15 cellular contexts compared by ENCODE assay signal in the genomic region with DNA sequence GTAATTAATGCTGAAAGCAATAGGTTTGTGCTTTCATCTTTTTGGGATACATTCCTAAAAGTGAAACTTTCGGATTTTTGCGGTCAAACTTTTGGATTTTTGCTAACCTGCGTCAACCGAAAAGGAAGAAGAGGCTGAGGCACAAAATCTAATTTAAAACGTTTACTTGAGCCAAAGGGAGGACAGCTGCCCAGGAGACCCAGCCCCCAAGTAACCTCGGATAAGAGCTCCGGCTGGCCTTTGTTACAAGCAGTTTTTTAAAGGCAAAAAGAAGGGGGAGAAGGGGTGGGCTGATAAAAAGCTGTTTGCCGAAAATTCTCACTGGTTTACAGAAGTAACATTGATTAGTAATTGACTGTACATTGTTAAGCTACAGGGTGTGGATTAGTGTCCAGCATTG. TPM values are rescaled to one million over a fixed set of nuclear protein-coding genes. Genes with fewer than 3 reads are reported as not detected.
A peak's percentile ranks its signal among the peaks of the same experiment; 100 is the strongest.
DNase-seq lines count a peak whose midpoint lies in the region; ATAC-seq and TF ChIP-seq lines count a peak whose summit lies in the region.
"Had no signal": no experiment of that assay in that cellular context is flagged by ENCODE, and none has a peak within 500 bp of the region (broad histone marks: within the 10 kb centered on the region; RNA-seq: fewer than 3 reads in every experiment).

No MANE protein-coding gene starts in this region.

- H2AFZ ChIP-seq in IMR-90 (replicated peaks; ENCODE audit: low read length, poor library complexity) = peak overlapping the region; percentile 74

- H3K23ac ChIP-seq in IMR-90 (ENCODE audit: low read depth, low read length) = peak overlapping the region; percentile 87; the same call in 1 of the 2 replicates

- H3K4me2 ChIP-seq in IMR-90 (ENCODE audit: low read depth, low read length) = peak overlapping the region; percentile 89

- TF ChIP-seq CTCF in IMR-90 (conservative IDR thresholded peaks at IDR 0.05; ENCODE audit: low read depth, low read length) (no peak), colonic mucosa (IDR thresholded peaks at IDR 0.05) (no peak)

- no peak; the same call in 1 of the 2 replicates for ATAC-seq in IMR-90 (ENCODE audit: low read depth)
- ATAC-seq in GM18907 (IDR thresholded peaks at IDR 0.05; ENCODE audit: unreplicated experiment) = no peak
- ATAC-seq: body of pancreas had no signal

- POLR2A ChIA-PET in IMR-90 (lab: Charles Lee; ENCODE audit: unreplicated experiment) = interaction anchor here (1.0 kb wide), 1 partner anchor 16 kb away, joined by 3 read pairs; no protein-coding TSS in a partner anchor

- H3K36me3 ChIP-seq in IMR-90 (ENCODE audit: control insufficient read depth, insufficient read depth, low read length) (no peaks in the 10 kb centered on the region), colonic mucosa (no peaks in the 10 kb centered on the region), mucosa of rectum (ENCODE audit: control insufficient read depth in 2 of 2, insufficient read depth in 2 of 2, low read length in 2 of 2) (no peaks in the 10 kb centered on the region)
- H3K36me3 ChIP-seq: left ventricle myocardium inferior, neutrophil had no signal

- dilution Hi-C loops in IMR-90 (cut with HindIII; ENCODE audit: low sequenced_read_pairs, unreplicated experiment) = no loop called here

- peak overlapping the region; percentile 94; the same call in 2 of the 3 replicates for H2BK15ac ChIP-seq in IMR-90 (ENCODE audit: low read depth, low read length)

- H3K27me3 ChIP-seq in IMR-90 (ENCODE audit: control insufficient read depth, insufficient read depth, low read length) (peaks cover 3% of the 10 kb centered on the region), colonic mucosa (no peaks in the 10 kb centered on the region), mucosa of rectum (ENCODE audit: control insufficient read depth in 2 of 2, insufficient read depth in 2 of 2, low read length in 2 of 2) (peaks cover 3 to 4% of the 10 kb centered on the region in 2 donors)
- H3K27me3 ChIP-seq: body of pancreas, neutrophil had no signal

- no peak overlapping the region; the same call in 1 of the 2 replicates for H3K9ac ChIP-seq in IMR-90 (ENCODE audit: low read depth, low read length)
- H3K9ac ChIP-seq in colonic mucosa (ENCODE audit: low read depth in 2 of 2, low read length in 2 of 2) = peak overlapping the region in 1 of 2 donors; percentile 67
- H3K9ac ChIP-seq in mucosa of rectum (ENCODE audit: low read depth in 1 of 2, low read length in 2 of 2) = peak overlapping the region in 1 of 2 donors; percentile 8

- H3K18ac ChIP-seq in IMR-90 (ENCODE audit: low read depth, low read length) = peak overlapping the region; percentile 91

- 0 out of 2 replicates have a peak overlapping the region, but pooled peaks have one; percentile 4 for H3K56ac ChIP-seq in IMR-90 (ENCODE audit: extremely low read depth, insufficient read depth, low read length)

- DNase-seq in A172 (ENCODE audit: low spot score) (peak; percentile 32), IMR-90 (peak; percentile 16), colonic mucosa (no peak), ureter (ENCODE audit: low spot score) (no peak), kidney glomerular epithelial cell (lab: John Stamatoyannopoulos, UW) (no peak)
- no peak for DNase-seq in activated T-cell treated with anti-CD3 and anti-CD28 coated beads, Interleukin-2, amount 50 U/mL, for 48 hours
- DNase-seq: activated CD4-positive, alpha-beta memory T cell treated with anti-CD3 and anti-CD28 coated beads for 36 hours; activated effector memory CD4-positive, alpha-beta T cell treated with Interleukin-2 at 50 U/mL for 16 hours; body of pancreas; left ventricle myocardium inferior; NCI-H2081; NK-92 treated with Interleukin-12 subunit alpha and Interleukin-12 subunit beta, amount 100 ng/mL, for 24 hours had no signal

- H2BK5ac ChIP-seq in IMR-90 (ENCODE audit: low read depth, low read length, poor library complexity, severe bottlenecking) = peak overlapping the region; percentile 75

- H2AK9ac ChIP-seq in IMR-90 (replicated peaks; ENCODE audit: low read depth, low read length, poor library complexity) = no peak overlapping the region

- H3K4me1 ChIP-seq in IMR-90 (ENCODE audit: control insufficient read depth, insufficient read depth, low read length) = no peaks in the 10 kb centered on the region; the same call in 1 of the 2 replicates
- no peaks in the 10 kb centered on the region for H3K4me1 ChIP-seq in colonic mucosa
- H3K4me1 ChIP-seq in mucosa of rectum (ENCODE audit: control insufficient read depth in 2 of 2, insufficient read depth in 2 of 2, low read length in 2 of 2) = peaks cover 5 to 14% of the 10 kb centered on the region in 2 donors
- H3K4me1 ChIP-seq: body of pancreas, left ventricle myocardium inferior had no signal

- H4K8ac ChIP-seq in IMR-90 (ENCODE audit: low read depth in 2 of 2, low read length in 2 of 2) = peak overlapping the region; percentile 18 to 42; a peak in 3 of 4 replicates

- 5% methylated on average over 7 of the region's 8 CpGs; no CpG with 5 or more reads in 1 of the 2 experiments for WGBS in IMR-90 (ENCODE audit: extremely low coverage in 2 of 2, insufficient read length in 1 of 2), 2 experiments

- H4K5ac ChIP-seq in IMR-90 (ENCODE audit: low read depth, low read length) = peak overlapping the region; percentile 39; the same call in 1 of the 2 replicates

- H3K14ac ChIP-seq in IMR-90 (replicated peaks; ENCODE audit: low read depth, low read length) = peak overlapping the region; percentile 70

- H4K20me1 ChIP-seq in IMR-90 (ENCODE audit: insufficient read depth, low read length) = no peaks in the 10 kb centered on the region

- TF ChIP-seq POLR2A in IMR-90 (IDR thresholded peaks at IDR 0.05; ENCODE audit: low read depth, low read length) = no peak

- H2BK120ac ChIP-seq in IMR-90 (ENCODE audit: low read depth, low read length) = peak overlapping the region; percentile 71

- peak overlapping the region; percentile 61 for H4K91ac ChIP-seq in IMR-90 (ENCODE audit: insufficient read depth, low read depth, low read length)

- H3K9me1 ChIP-seq in IMR-90 (ENCODE audit: insufficient read depth, low read length) = no peaks in the 10 kb centered on the region

- no peaks in the 10 kb centered on the region for H3K79me1 ChIP-seq in IMR-90 (ENCODE audit: low read depth in 1 of 2, low read length in 2 of 2)

- BruUV-seq in IMR-90 (replicated peaks; lab: Mats Ljungman, UMichigan) = no TSS peak

- H3K9me3 ChIP-seq in IMR-90 (ENCODE audit: control insufficient read depth, insufficient read depth, low read length) = peaks cover 2% of the 10 kb centered on the region
- H3K9me3 ChIP-seq in colonic mucosa = no peaks in the 10 kb centered on the region
- no peaks in the 10 kb centered on the region for H3K9me3 ChIP-seq in mucosa of rectum (ENCODE audit: control insufficient read depth in 2 of 2, low read length in 2 of 2)
- H3K9me3 ChIP-seq: body of pancreas, left ventricle myocardium inferior, neutrophil had no signal

- no peak overlapping the region for H2AK5ac ChIP-seq in IMR-90 (ENCODE audit: low read depth, low read length)

- in situ Hi-C loops in IMR-90 (cut with MboI; ENCODE audit: low sequenced_read_pairs) = no loop called here

- no peak for TF ChIP-seq RAD21 in IMR-90 (IDR thresholded peaks at IDR 0.05; ENCODE audit: low read length)

- peak overlapping the region; percentile 0; the same call in 1 of the 2 replicates for H3K4me3 ChIP-seq in IMR-90 (ENCODE audit: insufficient read depth, low read depth, low read length)
- no peak overlapping the region for H3K4me3 ChIP-seq in colonic mucosa
- peak overlapping the region in 1 of 2 donors; percentile 26 for H3K4me3 ChIP-seq in mucosa of rectum (ENCODE audit: low read length in 2 of 2)
- H3K4me3 ChIP-seq: body of pancreas, left ventricle myocardium inferior had no signal

- CTCF ChIA-PET in IMR-90 (lab: Yijun Ruan, JAX) = interaction anchor here (0.8 to 1.4 kb wide), 3 partner anchors 10 to 23 kb away, joined by 3 to 4 read pairs (median 3); no protein-coding TSS in a partner anchor

- intact Hi-C loops in IMR-90 (cut with micrococcal nuclease) (no loop called here), colonic mucosa (cut with DNase I) (no loop called here)

- H3K27ac ChIP-seq in IMR-90 (ENCODE audit: insufficient read depth, low read length) (peak overlapping the region; percentile 45; the same call in 1 of the 2 replicates), colonic mucosa (peak overlapping the region; percentile 64), mucosa of rectum (ENCODE audit: low read depth in 2 of 2, low read length in 2 of 2) (peak overlapping the region; percentile 56)
- H3K27ac ChIP-seq: body of pancreas, left ventricle myocardium inferior, neutrophil had no signal

- peak overlapping the region; percentile 37; the same call in 1 of the 2 replicates for H3K4ac ChIP-seq in IMR-90 (ENCODE audit: low read depth, low read length)

- H2BK20ac ChIP-seq in IMR-90 (ENCODE audit: low read depth, low read length) = peak overlapping the region; percentile 86

TF ChIP-seq in IMR-90, 13 proteins besides CTCF, POLR2A, EP300 and RAD21:
- TF ChIP-seq, protein P1, sequence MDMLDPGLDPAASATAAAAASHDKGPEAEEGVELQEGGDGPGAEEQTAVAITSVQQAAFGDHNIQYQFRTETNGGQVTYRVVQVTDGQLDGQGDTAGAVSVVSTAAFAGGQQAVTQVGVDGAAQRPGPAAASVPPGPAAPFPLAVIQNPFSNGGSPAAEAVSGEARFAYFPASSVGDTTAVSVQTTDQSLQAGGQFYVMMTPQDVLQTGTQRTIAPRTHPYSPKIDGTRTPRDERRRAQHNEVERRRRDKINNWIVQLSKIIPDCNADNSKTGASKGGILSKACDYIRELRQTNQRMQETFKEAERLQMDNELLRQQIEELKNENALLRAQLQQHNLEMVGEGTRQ (IDR thresholded peaks at IDR 0.05; ENCODE audit: low read depth, low read length) = no peak
- TF ChIP-seq NFE2L2 (IDR thresholded peaks at IDR 0.05; ENCODE audit: low read depth, low read length) = no peak
- no peak for TF ChIP-seq RFX5 (IDR thresholded peaks at IDR 0.05; ENCODE audit: low read depth, low read length)
- TF ChIP-seq, protein P2, sequence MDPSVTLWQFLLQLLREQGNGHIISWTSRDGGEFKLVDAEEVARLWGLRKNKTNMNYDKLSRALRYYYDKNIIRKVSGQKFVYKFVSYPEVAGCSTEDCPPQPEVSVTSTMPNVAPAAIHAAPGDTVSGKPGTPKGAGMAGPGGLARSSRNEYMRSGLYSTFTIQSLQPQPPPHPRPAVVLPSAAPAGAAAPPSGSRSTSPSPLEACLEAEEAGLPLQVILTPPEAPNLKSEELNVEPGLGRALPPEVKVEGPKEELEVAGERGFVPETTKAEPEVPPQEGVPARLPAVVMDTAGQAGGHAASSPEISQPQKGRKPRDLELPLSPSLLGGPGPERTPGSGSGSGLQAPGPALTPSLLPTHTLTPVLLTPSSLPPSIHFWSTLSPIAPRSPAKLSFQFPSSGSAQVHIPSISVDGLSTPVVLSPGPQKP (IDR thresholded peaks at IDR 0.05; ENCODE audit: borderline replicate concordance, low read depth, low read length) = no peak

RNA-seq across cellular contexts. Expression of a gene that starts 59.3 kb away (rescaled TPM):
- total RNA-seq in A172 (2014; rRNA removed; shearing (Covaris generic)) = 75.9 and 89.6 TPM in 2 replicates
- total RNA-seq in IMR-90 (2012; rRNA removed) (104 and 115 TPM in 2 replicates), colonic mucosa (10 to 100 TPM; 74.5 to 89.0 TPM), ureter (93.8 TPM)
- 14.9 and 17.5 TPM in 2 replicates for polyA plus RNA-seq in IMR-90 (2012; rRNA removed)
- polyA plus RNA-seq in IMR-90 (2012; cell fraction: cytosol; rRNA removed) = 4.9 and 8.6 TPM in 2 replicates
- 3.5 and 30.0 TPM in 2 replicates for polyA plus RNA-seq in IMR-90 (2012; cell fraction: nucleus; rRNA removed; ENCODE audit: low replicate concordance)

Comparison
In these comparisons a context has a peak if more than half of its experiments do, and no peak if none do; other contexts are left out.
1. DNase-seq: peak in A172 (single experiment) and IMR-90 (single experiment); none in colonic mucosa (single experiment), activated T-cell treated with anti-CD3 and anti-CD28 coated beads, Interleukin-2, amount 50 U/mL, for 48 hours (0 of 2), ureter (single experiment) and kidney glomerular epithelial cell (single experiment).
2. Peak in every context shown above with its lines, with median percentiles within 50 percentile points of each other: H3K27ac ChIP-seq.